Comparison of ENCODE assay signal across 20 cellular contexts in genomic region chr16:53599548-53599947, GRCh38.
"Had no signal": no experiment of that assay in that cellular context is flagged by ENCODE, and none has a peak within 500 bp of the region (broad histone marks: within the 10 kb centered on the region; RNA-seq: fewer than 3 reads in every experiment).

No MANE protein-coding gene starts in this region.

- H3K4me3 ChIP-seq: MG63, SJSA1 had no signal

- H3K9me3 ChIP-seq: MG63, SJSA1, SK-N-SH had no signal

- H3K27ac ChIP-seq: SJSA1 had no signal

- H3K27me3 ChIP-seq: MG63, SJSA1 had no signal

- H3K36me3 ChIP-seq: SJSA1 had no signal

- H3K4me2 ChIP-seq: SK-N-SH had no signal

- H3K9ac ChIP-seq: SK-N-SH had no signal

- DNase-seq: Karpas-422, KG1, MG63, NCI-H1092, NCI-H1105 treated with DMSO at 0.1 percent for 48 hours, NCI-H1417 treated with DMSO at 0.1 percent for 48 hours, NCI-H146, NCI-H1694 treated with DMSO at 0.1 percent for 48 hours, NCI-H1930, NCI-H2081, NCI-H2107, NCI-H2227 treated with DMSO at 0.1 percent for 48 hours, NCI-H524, NCI-H526 treated with DMSO at 0.1 percent for 48 hours, NCI-H748 treated with DMSO at 0.1 percent for 48 hours, Right ventricle myocardium superior, RPMI8226, SIG-M5, SK-N-SH had no signal

- H3K4me1 ChIP-seq: SJSA1 had no signal
